25 cellular contexts compared by ENCODE assay signal in the genomic region with DNA sequence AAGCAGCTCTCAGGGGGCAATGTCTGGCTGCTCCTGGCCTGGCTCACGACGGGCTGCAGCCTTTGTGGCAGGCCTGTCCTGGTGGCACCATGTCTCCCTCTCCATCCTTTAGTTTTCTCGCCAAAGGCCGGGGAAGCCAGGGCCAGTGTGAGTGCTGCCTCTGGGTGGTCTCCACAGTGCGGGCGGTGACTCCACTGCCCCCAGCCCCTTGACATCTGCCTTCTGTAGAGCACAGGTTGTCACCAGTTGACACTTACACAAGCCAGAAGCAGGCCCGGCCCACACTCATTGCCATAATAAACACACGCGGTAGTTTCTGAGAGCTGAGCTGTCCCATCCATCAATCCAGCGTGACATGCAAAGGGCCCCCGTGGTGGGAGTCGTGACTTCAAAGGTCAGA.
"Had no signal": no experiment of that assay in that cellular context is flagged by ENCODE, and none has a peak within 500 bp of the region (broad histone marks: within the 10 kb centered on the region; RNA-seq: fewer than 3 reads in every experiment).

No MANE protein-coding gene starts in this region.

- H2AFZ ChIP-seq: hepatocyte had no signal

- H3K36me3 ChIP-seq: esophagus muscularis mucosa, gastroesophageal sphincter, heart right ventricle, left lung, lower lobe of right lung had no signal

- H3K4me1 ChIP-seq: esophagus muscularis mucosa, foreskin keratinocyte, gastroesophageal sphincter, heart right ventricle, left lung, lower lobe of right lung had no signal

- H3K27me3 ChIP-seq: hepatocyte had no signal

- H3K27ac Mint-ChIP-seq: immature natural killer cell, mesothelial cell of epicardium had no signal

- H3K27ac ChIP-seq: coronary artery, dorsolateral prefrontal cortex, esophagus muscularis mucosa, foreskin keratinocyte, gastroesophageal sphincter, heart right ventricle, hepatocyte, left lung, lower lobe of right lung had no signal

- H3K4me3 Mint-ChIP-seq: immature natural killer cell, mesothelial cell of epicardium had no signal

- H3K9me3 Mint-ChIP-seq: immature natural killer cell, mesothelial cell of epicardium had no signal

- FAIRE-seq: colon, endothelial cell of umbilical vein, frontal cortex, kidney had no signal

- H3K4me1 Mint-ChIP-seq: immature natural killer cell had no signal

- H3K79me2 ChIP-seq: hepatocyte had no signal

- H3K4me2 ChIP-seq: hepatocyte had no signal

- H3K36me3 Mint-ChIP-seq: immature natural killer cell, mesothelial cell of epicardium had no signal

- H3K9me3 ChIP-seq: esophagus muscularis mucosa, gastroesophageal sphincter, left lung, lower lobe of right lung, mucosa of descending colon had no signal

- DNase-seq: dermis blood vessel endothelial cell; dorsolateral prefrontal cortex; effector CD4-positive, alpha-beta T cell; effector memory CD4-positive, alpha-beta T cell; foreskin keratinocyte; heart right ventricle; hypothalamus; immature natural killer cell; islet precursor cell; kidney; kidney glomerular epithelial cell; left colon; left lung; left ventricle myocardium superior; lower lobe of right lung; mesenchymal stem cell; mucosa of descending colon had no signal

- ATAC-seq: foreskin keratinocyte, gastroesophageal sphincter, left colon, left lung, left ventricle myocardium superior, lower lobe of right lung, mucosa of descending colon had no signal

- H3K4me3 ChIP-seq: coronary artery, dorsolateral prefrontal cortex, esophagus muscularis mucosa, gastroesophageal sphincter, heart right ventricle, hepatocyte, left lung, lower lobe of right lung, mucosa of descending colon had no signal
